Comparison of ENCODE assay signal across 1 cellular context in the genomic region with DNA sequence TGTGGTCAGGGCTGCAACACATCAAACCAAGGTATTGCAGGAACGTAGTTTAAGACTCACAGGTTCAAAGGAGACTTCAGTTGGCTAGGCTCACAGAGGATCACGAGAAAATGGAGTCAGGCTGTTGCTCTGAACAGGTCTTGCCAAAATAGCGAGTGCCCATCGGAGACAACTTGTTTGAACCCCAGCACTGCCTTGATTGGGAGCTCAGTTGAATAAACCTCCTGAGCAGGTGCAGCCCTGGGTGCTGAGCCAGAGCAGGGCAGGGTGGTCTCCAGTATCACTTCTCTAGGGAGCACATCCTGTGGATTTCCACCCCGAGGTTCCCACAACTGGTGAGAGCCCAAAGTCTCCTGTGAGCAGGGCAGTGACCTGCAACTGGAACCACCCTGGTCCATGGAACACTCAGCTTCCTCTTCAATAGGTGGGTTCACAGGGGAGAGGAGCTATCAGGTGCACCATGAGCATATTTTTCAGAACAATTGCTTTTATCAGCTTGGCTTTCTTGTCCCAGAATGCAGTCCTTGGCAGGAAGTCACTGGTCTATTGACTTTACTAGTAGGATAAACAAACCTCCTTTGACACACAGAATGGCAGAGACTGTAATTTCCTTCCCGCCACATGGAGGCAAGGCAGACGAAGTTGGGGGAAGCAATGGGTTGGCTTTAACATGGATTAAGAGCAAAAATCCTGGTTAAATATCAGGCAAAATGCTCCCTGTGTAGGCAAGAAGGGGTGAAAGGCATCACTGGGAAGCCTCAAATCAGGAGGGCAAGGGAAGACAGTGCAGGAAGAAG.
TF ChIP-seq lines count a peak whose summit lies in the region.

No MANE protein-coding gene starts in this region.

TF ChIP-seq in HepG2, 621 proteins besides CTCF, POLR2A, EP300 and RAD21 (continued from another document and continues in another):
- TF ChIP-seq, protein P1, sequence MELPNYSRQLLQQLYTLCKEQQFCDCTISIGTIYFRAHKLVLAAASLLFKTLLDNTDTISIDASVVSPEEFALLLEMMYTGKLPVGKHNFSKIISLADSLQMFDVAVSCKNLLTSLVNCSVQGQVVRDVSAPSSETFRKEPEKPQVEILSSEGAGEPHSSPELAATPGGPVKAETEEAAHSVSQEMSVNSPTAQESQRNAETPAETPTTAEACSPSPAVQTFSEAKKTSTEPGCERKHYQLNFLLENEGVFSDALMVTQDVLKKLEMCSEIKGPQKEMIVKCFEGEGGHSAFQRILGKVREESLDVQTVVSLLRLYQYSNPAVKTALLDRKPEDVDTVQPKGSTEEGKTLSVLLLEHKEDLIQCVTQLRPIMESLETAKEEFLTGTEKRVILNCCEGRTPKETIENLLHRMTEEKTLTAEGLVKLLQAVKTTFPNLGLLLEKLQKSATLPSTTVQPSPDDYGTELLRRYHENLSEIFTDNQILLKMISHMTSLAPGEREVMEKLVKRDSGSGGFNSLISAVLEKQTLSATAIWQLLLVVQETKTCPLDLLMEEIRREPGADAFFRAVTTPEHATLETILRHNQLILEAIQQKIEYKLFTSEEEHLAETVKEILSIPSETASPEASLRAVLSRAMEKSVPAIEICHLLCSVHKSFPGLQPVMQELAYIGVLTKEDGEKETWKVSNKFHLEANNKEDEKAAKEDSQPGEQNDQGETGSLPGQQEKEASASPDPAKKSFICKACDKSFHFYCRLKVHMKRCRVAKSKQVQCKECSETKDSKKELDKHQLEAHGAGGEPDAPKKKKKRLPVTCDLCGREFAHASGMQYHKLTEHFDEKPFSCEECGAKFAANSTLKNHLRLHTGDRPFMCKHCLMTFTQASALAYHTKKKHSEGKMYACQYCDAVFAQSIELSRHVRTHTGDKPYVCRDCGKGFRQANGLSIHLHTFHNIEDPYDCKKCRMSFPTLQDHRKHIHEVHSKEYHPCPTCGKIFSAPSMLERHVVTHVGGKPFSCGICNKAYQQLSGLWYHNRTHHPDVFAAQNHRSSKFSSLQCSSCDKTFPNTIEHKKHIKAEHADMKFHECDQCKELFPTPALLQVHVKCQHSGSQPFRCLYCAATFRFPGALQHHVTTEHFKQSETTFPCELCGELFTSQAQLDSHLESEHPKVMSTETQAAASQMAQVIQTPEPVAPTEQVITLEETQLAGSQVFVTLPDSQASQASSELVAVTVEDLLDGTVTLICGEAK (IDR thresholded peaks at IDR 0.05): no peak
- TF ChIP-seq, protein P1 (CRISPR knock-in tag; IDR thresholded peaks at IDR 0.05): no peak
- TF ChIP-seq ZNF777 (CRISPR knock-in tag; IDR thresholded peaks at IDR 0.05): no peak
- no peak for TF ChIP-seq ZNF407 (CRISPR knock-in tag; IDR thresholded peaks at IDR 0.05; ENCODE audit: not compliant biosample characterization)
- TF ChIP-seq MNT (IDR thresholded peaks at IDR 0.05): no peak
- TF ChIP-seq, protein P2, sequence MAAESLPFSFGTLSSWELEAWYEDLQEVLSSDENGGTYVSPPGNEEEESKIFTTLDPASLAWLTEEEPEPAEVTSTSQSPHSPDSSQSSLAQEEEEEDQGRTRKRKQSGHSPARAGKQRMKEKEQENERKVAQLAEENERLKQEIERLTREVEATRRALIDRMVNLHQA (CRISPR knock-in tag; IDR thresholded peaks at IDR 0.05): no peak
- TF ChIP-seq, protein P3, sequence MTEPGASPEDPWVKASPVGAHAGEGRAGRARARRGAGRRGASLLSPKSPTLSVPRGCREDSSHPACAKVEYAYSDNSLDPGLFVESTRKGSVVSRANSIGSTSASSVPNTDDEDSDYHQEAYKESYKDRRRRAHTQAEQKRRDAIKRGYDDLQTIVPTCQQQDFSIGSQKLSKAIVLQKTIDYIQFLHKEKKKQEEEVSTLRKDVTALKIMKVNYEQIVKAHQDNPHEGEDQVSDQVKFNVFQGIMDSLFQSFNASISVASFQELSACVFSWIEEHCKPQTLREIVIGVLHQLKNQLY (CRISPR knock-in tag; IDR thresholded peaks at IDR 0.05): no peak; the same call in 1 of the 2 replicates
- TF ChIP-seq, protein P4, sequence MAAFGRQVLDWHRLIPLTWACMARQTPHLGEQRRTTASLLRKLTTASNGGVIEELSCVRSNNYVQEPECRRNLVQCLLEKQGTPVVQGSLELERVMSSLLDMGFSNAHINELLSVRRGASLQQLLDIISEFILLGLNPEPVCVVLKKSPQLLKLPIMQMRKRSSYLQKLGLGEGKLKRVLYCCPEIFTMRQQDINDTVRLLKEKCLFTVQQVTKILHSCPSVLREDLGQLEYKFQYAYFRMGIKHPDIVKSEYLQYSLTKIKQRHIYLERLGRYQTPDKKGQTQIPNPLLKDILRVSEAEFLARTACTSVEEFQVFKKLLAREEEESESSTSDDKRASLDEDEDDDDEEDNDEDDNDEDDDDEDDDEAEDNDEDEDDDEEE (CRISPR knock-in tag; IDR thresholded peaks at IDR 0.05): no peak; the same call in 1 of the 2 replicates
- no peak; the same call in 1 of the 2 replicates for TF ChIP-seq ZSCAN9 (CRISPR knock-in tag; IDR thresholded peaks at IDR 0.05; ENCODE audit: borderline replicate concordance)
- TF ChIP-seq ZBTB34 (CRISPR knock-in tag; IDR thresholded peaks at IDR 0.05): peak; percentile 76
- TF ChIP-seq BORCS8-MEF2B (CRISPR knock-in tag; IDR thresholded peaks at IDR 0.05): peak; percentile 46; the same call in 1 of the 2 replicates
- no peak for TF ChIP-seq ZNF839 (CRISPR knock-in tag; IDR thresholded peaks at IDR 0.05; ENCODE audit: borderline replicate concordance)
- TF ChIP-seq, protein P5, sequence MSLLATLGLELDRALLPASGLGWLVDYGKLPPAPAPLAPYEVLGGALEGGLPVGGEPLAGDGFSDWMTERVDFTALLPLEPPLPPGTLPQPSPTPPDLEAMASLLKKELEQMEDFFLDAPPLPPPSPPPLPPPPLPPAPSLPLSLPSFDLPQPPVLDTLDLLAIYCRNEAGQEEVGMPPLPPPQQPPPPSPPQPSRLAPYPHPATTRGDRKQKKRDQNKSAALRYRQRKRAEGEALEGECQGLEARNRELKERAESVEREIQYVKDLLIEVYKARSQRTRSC (CRISPR knock-in tag; IDR thresholded peaks at IDR 0.05; ENCODE audit: low read depth): no peak
- TF ChIP-seq, protein P6, sequence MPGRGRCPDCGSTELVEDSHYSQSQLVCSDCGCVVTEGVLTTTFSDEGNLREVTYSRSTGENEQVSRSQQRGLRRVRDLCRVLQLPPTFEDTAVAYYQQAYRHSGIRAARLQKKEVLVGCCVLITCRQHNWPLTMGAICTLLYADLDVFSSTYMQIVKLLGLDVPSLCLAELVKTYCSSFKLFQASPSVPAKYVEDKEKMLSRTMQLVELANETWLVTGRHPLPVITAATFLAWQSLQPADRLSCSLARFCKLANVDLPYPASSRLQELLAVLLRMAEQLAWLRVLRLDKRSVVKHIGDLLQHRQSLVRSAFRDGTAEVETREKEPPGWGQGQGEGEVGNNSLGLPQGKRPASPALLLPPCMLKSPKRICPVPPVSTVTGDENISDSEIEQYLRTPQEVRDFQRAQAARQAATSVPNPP (CRISPR knock-in tag; IDR thresholded peaks at IDR 0.05): no peak; the same call in 1 of the 2 replicates
- no peak for TF ChIP-seq FOSL1 (CRISPR knock-in tag; IDR thresholded peaks at IDR 0.05; ENCODE audit: borderline replicate concordance)
- no peak for TF ChIP-seq ZNF589 (CRISPR knock-in tag; conservative IDR thresholded peaks at IDR 0.05)
- TF ChIP-seq ZNF10 (CRISPR knock-in tag; IDR thresholded peaks at IDR 0.05; ENCODE audit: borderline replicate concordance, low read depth): no peak
- TF ChIP-seq, protein P7, sequence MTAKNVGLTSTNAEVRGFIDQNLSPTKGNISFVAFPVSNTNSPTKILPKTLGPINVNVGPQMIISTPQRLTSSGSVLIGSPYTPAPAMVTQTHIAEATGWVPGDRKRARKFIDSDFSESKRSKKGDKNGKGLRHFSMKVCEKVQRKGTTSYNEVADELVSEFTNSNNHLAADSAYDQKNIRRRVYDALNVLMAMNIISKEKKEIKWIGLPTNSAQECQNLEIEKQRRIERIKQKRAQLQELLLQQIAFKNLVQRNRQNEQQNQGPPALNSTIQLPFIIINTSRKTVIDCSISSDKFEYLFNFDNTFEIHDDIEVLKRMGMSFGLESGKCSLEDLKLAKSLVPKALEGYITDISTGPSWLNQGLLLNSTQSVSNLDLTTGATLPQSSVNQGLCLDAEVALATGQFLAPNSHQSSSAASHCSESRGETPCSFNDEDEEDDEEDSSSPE (CRISPR knock-in tag; IDR thresholded peaks at IDR 0.05): no peak
